Comparison of ENCODE assay signal across 25 cellular contexts in the genomic region with DNA sequence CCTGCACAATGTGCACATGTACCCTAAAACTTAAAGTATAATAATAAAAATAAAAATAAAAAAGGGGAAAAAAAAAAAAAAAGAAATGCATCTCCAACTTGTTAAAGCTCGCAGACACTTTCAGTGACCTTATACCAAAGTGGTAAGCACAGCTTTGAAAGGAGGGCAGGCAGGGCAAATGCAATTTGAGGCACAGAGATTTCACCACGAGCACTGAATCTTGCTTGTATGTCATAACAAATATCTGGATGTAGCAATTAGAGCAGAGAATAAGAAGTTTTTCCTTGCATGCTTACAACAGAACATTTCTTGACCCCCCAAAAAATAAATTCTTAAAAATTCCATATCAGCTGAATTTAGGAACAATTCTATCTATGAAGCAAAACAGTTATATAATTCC.
"Had no signal": no experiment of that assay in that cellular context is flagged by ENCODE, and none has a peak within 500 bp of the region (broad histone marks: within the 10 kb centered on the region; RNA-seq: fewer than 3 reads in every experiment).

No MANE protein-coding gene starts in this region.

- ATAC-seq: activated CD8-positive, alpha-beta T cell treated with anti-CD3 and anti-CD28 coated beads, Interleukin-2, amount 10 ng/mL, durations not matched to agents 7 days and 5 days; body of pancreas; PC-3; WTC11 had no signal

- H3K9me3 ChIP-seq: ascending aorta, body of pancreas, SJSA1 had no signal

- H3K36me3 Mint-ChIP-seq: activated naive CD8-positive, alpha-beta T cell treated with anti-CD3 and anti-CD28 coated beads, Interleukin-2, amount 10 ng/mL, durations not matched to agents 7 days and 5 days; WTC11 had no signal

- H3K27me3 ChIP-seq: ascending aorta, body of pancreas, SJSA1 had no signal

- H3K4me3 ChIP-seq: body of pancreas, SJSA1 had no signal

- H3K27ac ChIP-seq: body of pancreas had no signal

- H3K4me3 Mint-ChIP-seq: activated CD8-positive, alpha-beta T cell treated with anti-CD3 and anti-CD28 coated beads, Interleukin-2, amount 10 ng/mL, durations not matched to agents 7 days and 5 days; activated naive CD8-positive, alpha-beta T cell treated with anti-CD3 and anti-CD28 coated beads, Interleukin-2, amount 10 ng/mL, durations not matched to agents 7 days and 5 days; T-helper 1 cell treated with Interleukin-12 subunit alpha and Interleukin-12 subunit beta and Interleukin-4 antibody, amounts not matched to agents 30 μg/mL and 1 μg/mL, for 36 hours; WTC11 had no signal

- H3K36me3 ChIP-seq: ascending aorta had no signal

- DNase-seq: activated CD4-positive, alpha-beta T cell treated with anti-CD3 and anti-CD28 coated beads for 48 hours; activated CD4-positive, alpha-beta T cell treated with anti-CD3 and anti-CD28 coated beads, Interleukin-2, amount 50 U/mL, for 4 hours; activated CD4-positive, CD25-positive, alpha-beta regulatory T cell treated with anti-CD3 and anti-CD28 coated beads, Interleukin-2, amount 50 U/mL, for 72 hours; activated CD8-positive, alpha-beta memory T cell treated with anti-CD3 and anti-CD28 coated beads, Interleukin-2, amount 50 U/mL, for 48 hours; activated CD8-positive, alpha-beta T cell treated with anti-CD3 and anti-CD28 coated beads, Interleukin-2, amount 10 ng/mL, durations not matched to agents 7 days and 5 days; activated naive CD4-positive, alpha-beta T cell treated with anti-CD3 and anti-CD28 coated beads, Interleukin-2, amount 50 U/mL, for 16 hours; activated naive CD8-positive, alpha-beta T cell treated with anti-CD3 and anti-CD28 coated beads, Interleukin-2, amount 10 ng/mL, durations not matched to agents 7 days and 5 days; activated T-cell treated with anti-CD3 and anti-CD28 coated beads, Interleukin-2, amount 50 U/mL, for 1 hour; amniotic stem cell; body of pancreas; Kasumi-1; KBM-7; NCI-H1048; NCI-H146; NCI-H187 treated with DMSO at 0.1 percent for 48 hours; NCI-H2171 treated with DMSO at 0.1 percent for 48 hours; NCI-H226; NCI-H510A; NCI-H526 treated with DMSO at 0.1 percent for 48 hours; PC-3; SHP77 had no signal

- H3K9me3 Mint-ChIP-seq: activated naive CD8-positive, alpha-beta T cell treated with anti-CD3 and anti-CD28 coated beads, Interleukin-2, amount 10 ng/mL, durations not matched to agents 7 days and 5 days; T-helper 1 cell treated with Interleukin-12 subunit alpha and Interleukin-12 subunit beta and Interleukin-4 antibody, amounts not matched to agents 30 μg/mL and 1 μg/mL, for 36 hours had no signal

- H3K27ac Mint-ChIP-seq: activated CD8-positive, alpha-beta T cell treated with anti-CD3 and anti-CD28 coated beads, Interleukin-2, amount 10 ng/mL, durations not matched to agents 7 days and 5 days; activated naive CD8-positive, alpha-beta T cell treated with anti-CD3 and anti-CD28 coated beads, Interleukin-2, amount 10 ng/mL, durations not matched to agents 7 days and 5 days; T-helper 1 cell treated with Interleukin-12 subunit alpha and Interleukin-12 subunit beta and Interleukin-4 antibody, amounts not matched to agents 30 μg/mL and 1 μg/mL, for 36 hours; WTC11 had no signal

- H3K4me1 ChIP-seq: body of pancreas had no signal

- H3K4me1 Mint-ChIP-seq: activated naive CD8-positive, alpha-beta T cell treated with anti-CD3 and anti-CD28 coated beads, Interleukin-2, amount 10 ng/mL, durations not matched to agents 7 days and 5 days; WTC11 had no signal
